9 cellular contexts compared by ENCODE assay signal in the genomic region with DNA sequence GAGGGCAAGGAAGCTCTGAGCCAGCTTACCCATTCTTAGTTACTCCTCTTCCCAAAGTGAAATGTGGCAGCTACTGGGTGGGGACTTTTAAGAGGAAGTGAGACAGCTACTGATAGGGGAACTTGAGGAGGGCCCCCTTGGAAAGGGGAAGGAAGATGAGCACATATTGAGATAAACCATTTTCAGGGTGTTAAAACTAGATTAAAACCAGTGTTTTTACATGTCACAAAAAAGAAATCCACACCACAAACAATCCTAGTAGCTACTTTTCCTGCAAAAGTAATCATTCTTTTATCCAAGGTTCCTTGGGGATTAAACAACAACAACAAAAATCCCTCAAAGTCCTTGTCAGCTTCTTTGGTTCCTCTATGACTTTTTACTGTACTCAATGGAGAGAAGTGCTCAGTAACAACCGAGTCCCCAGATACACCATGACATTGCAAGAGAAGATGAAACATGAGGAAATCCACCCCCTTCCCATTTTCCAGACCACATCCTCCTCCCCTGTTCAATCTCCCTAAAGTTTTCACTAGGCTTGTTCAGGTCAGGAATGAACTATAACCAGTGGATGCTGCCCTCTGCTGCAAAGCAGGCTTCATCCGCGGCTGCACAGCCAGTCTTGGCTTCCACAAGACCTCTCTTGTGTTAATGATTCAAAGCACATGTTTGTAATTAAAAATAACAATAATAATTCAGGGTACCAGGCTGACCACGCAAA.
DNase-seq lines count a peak whose midpoint lies in the region; TF ChIP-seq lines count a peak whose summit lies in the region.
"Had no signal": no experiment of that assay in that cellular context is flagged by ENCODE, and none has a peak within 500 bp of the region (broad histone marks: within the 10 kb centered on the region; RNA-seq: fewer than 3 reads in every experiment).

No MANE protein-coding gene starts in this region.

- no peak for TF ChIP-seq EP300 in stomach (IDR thresholded peaks at IDR 0.05)

- DNase-seq in MCF 10A (ENCODE audit: unreplicated experiment) (peak; percentile 18), mammary epithelial cell (no peak), NCI-H69 (lab: John Stamatoyannopoulos, UW) (peak; percentile 2), fibroblast of pulmonary artery (ENCODE audit: low read depth) (peak; percentile 45), stromal cell of bone marrow (ENCODE audit: low read depth) (peak; percentile 20), stomach (no peak), dedifferentiated amniotic fluid mesenchymal stem cell (ENCODE audit: extremely low spot score) (no peak), mesothelial cell of epicardium (ENCODE audit: low spot score in 2 of 2, unreplicated experiment in 2 of 2) (no peak)

- H3K9me3 Mint-ChIP-seq in MCF 10A (ENCODE audit: unreplicated experiment) (no peaks in the 10 kb centered on the region), mesothelial cell of epicardium (no peaks in the 10 kb centered on the region)

- 58% methylated on average over 4 of the region's 4 CpGs for WGBS in mammary epithelial cell (ENCODE audit: low coverage, missing lambda C conversion rate)
- WGBS in stomach, 5 donors: 41 to 53% (median 48%) methylated on average over 4 of the region's 4 CpGs

- no peak overlapping the region for H2AFZ ChIP-seq in mammary epithelial cell (ENCODE audit: low read depth, low read length)

- H3K27ac ChIP-seq in mammary epithelial cell (ENCODE audit: insufficient read depth, low read depth, low read length) (no peak overlapping the region), stomach (peak overlapping the region in 2 of 5 donors; percentile 7 to 40)

- no peak overlapping the region for H3K4me3 ChIP-seq in mammary epithelial cell (replicated peaks in 1 of 3; ENCODE audit: insufficient read depth in 1 of 3, low read depth in 2 of 3, low read length in 3 of 3)
- no peak overlapping the region for H3K4me3 ChIP-seq in fibroblast of pulmonary artery (replicated peaks; ENCODE audit: low read depth, low read length)
- H3K4me3 ChIP-seq in stomach: no peak overlapping the region

- no peaks in the 10 kb centered on the region for H3K4me1 Mint-ChIP-seq in MCF 10A (ENCODE audit: insufficient read depth, unreplicated experiment)
- no peaks in the 10 kb centered on the region for H3K4me1 Mint-ChIP-seq in mesothelial cell of epicardium

- no peak overlapping the region for H3K4me2 ChIP-seq in mammary epithelial cell (ENCODE audit: insufficient read depth, low read depth, low read length)

- H3K9me3 ChIP-seq in mammary epithelial cell (replicated peaks; ENCODE audit: insufficient read depth, low read length): no peaks in the 10 kb centered on the region
- no peaks in the 10 kb centered on the region for H3K9me3 ChIP-seq in stomach
- H3K9me3 ChIP-seq: Caco-2 had no signal

- H3K27me3 Mint-ChIP-seq in MCF 10A (ENCODE audit: insufficient read depth, unreplicated experiment): peaks cover 78% of the 10 kb centered on the region
- peaks cover 24% of the 10 kb centered on the region for H3K27me3 Mint-ChIP-seq in mesothelial cell of epicardium (ENCODE audit: low read depth)

- H3K4me3 Mint-ChIP-seq in MCF 10A (ENCODE audit: unreplicated experiment): no peak overlapping the region
- no peak overlapping the region for H3K4me3 Mint-ChIP-seq in mesothelial cell of epicardium

- H3K36me3 ChIP-seq in mammary epithelial cell (ENCODE audit: insufficient read depth, low read length) (no peaks in the 10 kb centered on the region), stomach (no peaks in the 10 kb centered on the region)

- in situ Hi-C loops in mammary epithelial cell (cut with MboI; ENCODE audit: low sequenced_read_pairs in 2 of 2): loop anchor here in 1 of 2 donors (10.0 kb wide), 1 partner anchor 405 kb away; a partner anchor contains a TSS

- H3K27ac Mint-ChIP-seq in MCF 10A (ENCODE audit: low read depth, unreplicated experiment) (peak overlapping the region; percentile 53), mesothelial cell of epicardium (no peak overlapping the region)

- H3K27me3 ChIP-seq in mammary epithelial cell (ENCODE audit: insufficient read depth, low read length) (no peaks in the 10 kb centered on the region), stomach (no peaks in the 10 kb centered on the region)

- BruUV-seq in MCF 10A (replicated peaks; lab: Mats Ljungman, UMichigan) (no TSS peak), mammary epithelial cell (replicated peaks; lab: Mats Ljungman, UMichigan) (no TSS peak)

- CTCF ChIA-PET in MCF 10A (lab: Yijun Ruan, JAX): interaction anchor here (0.6 to 4.0 kb wide), 15 partner anchors 9 to 610 kb away, joined by 3 to 58 read pairs (median 5); no protein-coding TSS in a partner anchor
- CTCF ChIA-PET in mammary epithelial cell (lab: Charles Lee; ENCODE audit: low non-redundant PET): no interaction called here

- H3K4me1 ChIP-seq in mammary epithelial cell (ENCODE audit: insufficient read depth, low read length) (no peaks in the 10 kb centered on the region), stomach (peaks cover 0 to 14% (median 4%) of the 10 kb centered on the region in 4 donors)
- H3K4me1 ChIP-seq: Caco-2 had no signal

- POLR2A ChIA-PET in MCF 10A (lab: Yijun Ruan, JAX): interaction anchor here (0.8 to 2.2 kb wide), 2 partner anchors 32 to 178 kb away, joined by 3 to 6 read pairs; no protein-coding TSS in a partner anchor

- intact Hi-C loops in MCF 10A (cut with micrococcal nuclease): loop anchor here (2.0 kb wide), 1 partner anchor 403 kb away; no protein-coding TSS in a partner anchor
- intact Hi-C loops in mammary epithelial cell (cut with micrococcal nuclease): loop anchor here (2.0 kb wide), 1 partner anchor 257 kb away; no protein-coding TSS in a partner anchor
- intact Hi-C loops in stomach (cut with DNase I; ENCODE audit: low total_unique reads): no loop called here

- no peak for TF ChIP-seq CTCF in MCF 10A (IDR thresholded peaks at IDR 0.05; ENCODE audit: unreplicated experiment)
- peak in 1 of 2 donors; percentile 26 for TF ChIP-seq CTCF in mammary epithelial cell (conservative IDR thresholded peaks at IDR 0.05 in 1 of 2, IDR thresholded peaks at IDR 0.05 in 1 of 2; ENCODE audit: extremely low read depth in 1 of 2, insufficient read depth in 1 of 2, low read depth in 1 of 2, low read length in 2 of 2)
- TF ChIP-seq CTCF in fibroblast of pulmonary artery (IDR thresholded peaks at IDR 0.05; ENCODE audit: low read length, missing control alignments): peak; percentile 42
- TF ChIP-seq CTCF in stomach (IDR thresholded peaks at IDR 0.05): no peak
- TF ChIP-seq CTCF in mesothelial cell of epicardium (IDR thresholded peaks at IDR 0.05; ENCODE audit: unreplicated experiment): no peak

- H3K79me2 ChIP-seq in mammary epithelial cell (ENCODE audit: insufficient read depth, low read length): no peaks in the 10 kb centered on the region

- H3K36me3 Mint-ChIP-seq in MCF 10A (ENCODE audit: insufficient read depth, unreplicated experiment) (no peaks in the 10 kb centered on the region), mesothelial cell of epicardium (no peaks in the 10 kb centered on the region)

- dilution Hi-C loops in mammary epithelial cell (cut with HindIII; ENCODE audit: low sequenced_read_pairs): no loop called here

- H3K9ac ChIP-seq in mammary epithelial cell (ENCODE audit: insufficient read depth, low read length): no peak overlapping the region

- no peaks in the 10 kb centered on the region for H4K20me1 ChIP-seq in mammary epithelial cell (ENCODE audit: insufficient read depth, low read length)

- TF ChIP-seq POLR2A in stomach (IDR thresholded peaks at IDR 0.05): no peak

Comparison
In these comparisons a context has a peak if more than half of its experiments do, and no peak if none do; other contexts are left out.
1. DNase-seq: peak in MCF 10A (single experiment), NCI-H69 (single experiment), fibroblast of pulmonary artery (single experiment) and stromal cell of bone marrow (single experiment); none in mammary epithelial cell (single experiment), stomach (single experiment), dedifferentiated amniotic fluid mesenchymal stem cell (single experiment) and mesothelial cell of epicardium (0 of 2).